ENCODE assay signal across 33 cellular contexts in genomic region chr1:79539001-79539400, GRCh38.
"Had no signal": no experiment of that assay in that cellular context is flagged by ENCODE, and none has a peak within 500 bp of the region (broad histone marks: within the 10 kb centered on the region; RNA-seq: fewer than 3 reads in every experiment).

No MANE protein-coding gene starts in this region.

- H3K27me3 Mint-ChIP-seq: activated CD4-positive, alpha-beta memory T cell treated with anti-CD3 and anti-CD28 coated beads for 36 hours; activated CD4-positive, alpha-beta T cell treated with anti-CD3 and anti-CD28 coated beads for 36 hours; activated CD4-positive, alpha-beta T cell treated with anti-CD3 and anti-CD28 coated beads, Interleukin-2, amount 10 ng/mL, durations not matched to agents 24 days and 14 days; activated CD8-positive, alpha-beta memory T cell treated with anti-CD3 and anti-CD28 coated beads, Interleukin-2, amount 10 ng/mL, durations not matched to agents 7 days and 5 days; activated naive CD4-positive, alpha-beta T cell treated with anti-CD3 and anti-CD28 coated beads, Interleukin-2, amount 10 ng/mL, durations not matched to agents 7 days and 5 days; activated naive CD8-positive, alpha-beta T cell treated with anti-CD3 and anti-CD28 coated beads, Interleukin-2, amount 10 ng/mL, durations not matched to agents 7 days and 5 days; central memory CD8-positive, alpha-beta T cell; effector memory CD8-positive, alpha-beta T cell; T-cell had no signal

- H3K36me3 ChIP-seq: ascending aorta, brain microvascular endothelial cell, esophagus muscularis mucosa, gastrocnemius medialis, heart left ventricle had no signal

- H3K4me1 ChIP-seq: ascending aorta, esophagus muscularis mucosa, foreskin keratinocyte, gastrocnemius medialis, heart left ventricle had no signal

- H3K4me1 Mint-ChIP-seq: activated CD4-positive, alpha-beta T cell treated with anti-CD3 and anti-CD28 coated beads for 36 hours; activated CD4-positive, alpha-beta T cell treated with anti-CD3 and anti-CD28 coated beads, Interleukin-2, amount 10 ng/mL, durations not matched to agents 24 days and 14 days; activated CD8-positive, alpha-beta memory T cell treated with anti-CD3 and anti-CD28 coated beads, Interleukin-2, amount 10 ng/mL, durations not matched to agents 7 days and 5 days; activated naive CD4-positive, alpha-beta T cell treated with anti-CD3 and anti-CD28 coated beads, Interleukin-2, amount 10 ng/mL, durations not matched to agents 7 days and 5 days; activated naive CD8-positive, alpha-beta T cell treated with anti-CD3 and anti-CD28 coated beads, Interleukin-2, amount 10 ng/mL, durations not matched to agents 7 days and 5 days; central memory CD8-positive, alpha-beta T cell; T-cell had no signal

- H3K27me3 ChIP-seq: ascending aorta, brain microvascular endothelial cell, esophagus muscularis mucosa, foreskin keratinocyte, gastrocnemius medialis, heart left ventricle had no signal

- H3K9me3 Mint-ChIP-seq: activated CD4-positive, alpha-beta T cell treated with anti-CD3 and anti-CD28 coated beads, Interleukin-2, amount 10 ng/mL, durations not matched to agents 24 days and 14 days; activated naive CD4-positive, alpha-beta T cell treated with anti-CD3 and anti-CD28 coated beads, Interleukin-2, amount 50 U/mL, for 72 hours; activated naive CD8-positive, alpha-beta T cell treated with anti-CD3 and anti-CD28 coated beads, Interleukin-2, amount 10 ng/mL, durations not matched to agents 7 days and 5 days; activated T-helper 1 cell treated with anti-CD3 and anti-CD28 coated beads, Interleukin-12 subunit alpha, Interleukin-12 subunit beta, Interleukin-2, Interleukin-4 antibody, amounts not matched to agents 30 ng/mL and 10 ng/mL and 1 ng/mL, durations not matched to agents 14 hours and 24 hours and 36 hours; T-helper 1 cell treated with Interleukin-12 subunit alpha and Interleukin-12 subunit beta and Interleukin-4 antibody, amounts not matched to agents 30 μg/mL and 1 μg/mL, for 36 hours had no signal

- H3K4me3 Mint-ChIP-seq: activated CD4-positive, alpha-beta memory T cell treated with anti-CD3 and anti-CD28 coated beads for 36 hours; activated CD4-positive, alpha-beta T cell treated with anti-CD3 and anti-CD28 coated beads for 36 hours; activated CD4-positive, alpha-beta T cell treated with anti-CD3 and anti-CD28 coated beads, Interleukin-2, amount 10 ng/mL, durations not matched to agents 24 days and 14 days; activated CD8-positive, alpha-beta memory T cell treated with anti-CD3 and anti-CD28 coated beads, Interleukin-2, amount 10 ng/mL, durations not matched to agents 7 days and 5 days; activated CD8-positive, alpha-beta T cell treated with anti-CD3 and anti-CD28 coated beads, Interleukin-2, amount 10 ng/mL, durations not matched to agents 7 days and 5 days; activated naive CD4-positive, alpha-beta T cell treated with anti-CD3 and anti-CD28 coated beads, Interleukin-2, amount 10 ng/mL, durations not matched to agents 7 days and 5 days; activated naive CD8-positive, alpha-beta T cell treated with anti-CD3 and anti-CD28 coated beads, Interleukin-2, amount 10 ng/mL, durations not matched to agents 7 days and 5 days; activated T-helper 1 cell treated with anti-CD3 and anti-CD28 coated beads, Interleukin-12 subunit alpha, Interleukin-12 subunit beta, Interleukin-2, Interleukin-4 antibody, amounts not matched to agents 30 ng/mL and 10 ng/mL and 1 ng/mL, durations not matched to agents 14 hours and 24 hours and 36 hours; central memory CD8-positive, alpha-beta T cell; effector memory CD8-positive, alpha-beta T cell; T-cell; T-helper 1 cell treated with Interleukin-12 subunit alpha and Interleukin-12 subunit beta and Interleukin-4 antibody, amounts not matched to agents 30 μg/mL and 1 μg/mL, for 36 hours; T-helper 2 cell treated with Interferon-gamma antibody and Interleukin-4, amounts not matched to agents 5 μg/mL and 100 μg/mL, for 36 hours had no signal

- DNase-seq: activated CD4-positive, alpha-beta memory T cell treated with anti-CD3 and anti-CD28 coated beads for 36 hours; activated CD4-positive, alpha-beta T cell treated with anti-CD3 and anti-CD28 coated beads for 36 hours; activated CD4-positive, alpha-beta T cell treated with anti-CD3 and anti-CD28 coated beads, Interleukin-2, amount 10 ng/mL, durations not matched to agents 24 days and 14 days; activated CD4-positive, CD25-positive, alpha-beta regulatory T cell; activated CD4-positive, CD25-positive, alpha-beta regulatory T cell treated with anti-CD3 and anti-CD28 coated beads, Interleukin-2, amount 50 U/mL, for 72 hours; activated CD8-positive, alpha-beta memory T cell treated with anti-CD3 and anti-CD28 coated beads, Interleukin-2, amount 10 ng/mL, durations not matched to agents 7 days and 5 days; activated CD8-positive, alpha-beta memory T cell treated with anti-CD3 and anti-CD28 coated beads, Interleukin-2, amount 50 U/mL, for 4 hours; activated CD8-positive, alpha-beta T cell treated with anti-CD3 and anti-CD28 coated beads, Interleukin-2, amount 10 ng/mL, durations not matched to agents 7 days and 5 days; activated gamma-delta T cell; activated naive CD4-positive, alpha-beta T cell; activated naive CD4-positive, alpha-beta T cell treated with anti-CD3 and anti-CD28 coated beads, Interleukin-2, amount 10 ng/mL, durations not matched to agents 7 days and 5 days; activated naive CD8-positive, alpha-beta T cell treated with anti-CD3 and anti-CD28 coated beads, Interleukin-2, amount 10 ng/mL, durations not matched to agents 7 days and 5 days; activated T-cell treated with anti-CD3 and anti-CD28 coated beads, Interleukin-2, amount 50 U/mL, for 1 hour; activated T-cell treated with anti-CD3 and anti-CD28 coated beads, Interleukin-2, amount 50 U/mL, for 48 hours; brain microvascular endothelial cell; dermis blood vessel endothelial cell; effector CD4-positive, alpha-beta T cell; effector memory CD8-positive, alpha-beta T cell; erythroblast; foreskin keratinocyte; gastrocnemius medialis; glutamatergic neuron; heart left ventricle; T-cell; T1000 had no signal

- H3K9me3 ChIP-seq: ascending aorta, esophagus muscularis mucosa, gastrocnemius medialis, heart left ventricle had no signal

- H3K4me3 ChIP-seq: ascending aorta, coronary artery, esophagus muscularis mucosa, gastrocnemius medialis, heart left ventricle had no signal

- H3K27ac Mint-ChIP-seq: activated CD4-positive, alpha-beta memory T cell treated with anti-CD3 and anti-CD28 coated beads for 36 hours; activated CD4-positive, alpha-beta T cell treated with anti-CD3 and anti-CD28 coated beads for 36 hours; activated CD4-positive, alpha-beta T cell treated with anti-CD3 and anti-CD28 coated beads, Interleukin-2, amount 10 ng/mL, durations not matched to agents 24 days and 14 days; activated CD8-positive, alpha-beta memory T cell treated with anti-CD3 and anti-CD28 coated beads, Interleukin-2, amount 10 ng/mL, durations not matched to agents 7 days and 5 days; activated CD8-positive, alpha-beta T cell treated with anti-CD3 and anti-CD28 coated beads, Interleukin-2, amount 10 ng/mL, durations not matched to agents 7 days and 5 days; activated naive CD4-positive, alpha-beta T cell treated with anti-CD3 and anti-CD28 coated beads, Interleukin-2, amount 10 ng/mL, durations not matched to agents 7 days and 5 days; activated naive CD4-positive, alpha-beta T cell treated with anti-CD3 and anti-CD28 coated beads, Interleukin-2, amount 50 U/mL, for 72 hours; activated naive CD8-positive, alpha-beta T cell treated with anti-CD3 and anti-CD28 coated beads, Interleukin-2, amount 10 ng/mL, durations not matched to agents 7 days and 5 days; activated T-helper 1 cell treated with anti-CD3 and anti-CD28 coated beads, Interleukin-12 subunit alpha, Interleukin-12 subunit beta, Interleukin-2, Interleukin-4 antibody, amounts not matched to agents 30 ng/mL and 10 ng/mL and 1 ng/mL, durations not matched to agents 14 hours and 24 hours and 36 hours; effector memory CD8-positive, alpha-beta T cell; T-cell; T-helper 1 cell treated with Interleukin-12 subunit alpha and Interleukin-12 subunit beta and Interleukin-4 antibody, amounts not matched to agents 30 μg/mL and 1 μg/mL, for 36 hours; T-helper 2 cell treated with Interferon-gamma antibody and Interleukin-4, amounts not matched to agents 5 μg/mL and 100 μg/mL, for 36 hours had no signal

- H3K27ac ChIP-seq: ascending aorta, brain microvascular endothelial cell, coronary artery, esophagus muscularis mucosa, foreskin keratinocyte, gastrocnemius medialis, heart left ventricle had no signal

- H3K36me3 Mint-ChIP-seq: activated CD4-positive, alpha-beta memory T cell treated with anti-CD3 and anti-CD28 coated beads for 36 hours; activated CD8-positive, alpha-beta memory T cell treated with anti-CD3 and anti-CD28 coated beads, Interleukin-2, amount 10 ng/mL, durations not matched to agents 7 days and 5 days; activated naive CD4-positive, alpha-beta T cell treated with anti-CD3 and anti-CD28 coated beads, Interleukin-2, amount 10 ng/mL, durations not matched to agents 7 days and 5 days; activated naive CD4-positive, alpha-beta T cell treated with anti-CD3 and anti-CD28 coated beads, Interleukin-2, amount 50 U/mL, for 72 hours; activated naive CD8-positive, alpha-beta T cell treated with anti-CD3 and anti-CD28 coated beads, Interleukin-2, amount 10 ng/mL, durations not matched to agents 7 days and 5 days; T-cell had no signal
